17 cellular contexts compared by ENCODE assay signal in genomic region chr20:48431635-48432034, GRCh38.
"Had no signal": no experiment of that assay in that cellular context is flagged by ENCODE, and none has a peak within 500 bp of the region (broad histone marks: within the 10 kb centered on the region; RNA-seq: fewer than 3 reads in every experiment).

No MANE protein-coding gene starts in this region.

- DNase-seq: activated CD4-positive, alpha-beta memory T cell treated with anti-CD3 and anti-CD28 coated beads for 36 hours; activated CD8-positive, alpha-beta memory T cell treated with anti-CD3 and anti-CD28 coated beads, Interleukin-2, amount 50 U/mL, for 4 hours; activated naive CD4-positive, alpha-beta T cell; colonic mucosa; foreskin keratinocyte; head of caudate nucleus; mesenchymal stem cell; retina; stimulated activated CD4-positive, alpha-beta T cell treated with anti-CD3 and anti-CD28 coated beads, Interleukin-4, amount 100 ng/mL, for 4 hours; T-helper 17 cell; tibial artery had no signal

- ATAC-seq: activated CD4-positive, CD25-positive, alpha-beta regulatory T cell treated with anti-CD3 and anti-CD28 coated beads, Interleukin-2, amount 50 U/mL, for 24 hours; foreskin keratinocyte; left lobe of liver; T-helper 17 cell had no signal

- H3K4me1 ChIP-seq: colonic mucosa, foreskin keratinocyte, parathyroid adenoma, tibial artery had no signal

- H3K4me3 ChIP-seq: cardiac muscle cell, colonic mucosa, skin epidermis, tibial artery had no signal

- H3K27ac ChIP-seq: cardiac muscle cell, colonic mucosa, foreskin keratinocyte, parathyroid adenoma, skin epidermis, tibial artery had no signal

- H2AFZ ChIP-seq: parathyroid adenoma had no signal

- H3K36me3 Mint-ChIP-seq: activated CD4-positive, alpha-beta memory T cell treated with anti-CD3 and anti-CD28 coated beads for 36 hours had no signal

- H3K36me3 ChIP-seq: cardiac muscle cell, colonic mucosa, tibial artery had no signal

- H3K27me3 ChIP-seq: cardiac muscle cell, colonic mucosa had no signal

- H3K79me2 ChIP-seq: parathyroid adenoma had no signal

- H3K4me3 Mint-ChIP-seq: activated CD4-positive, alpha-beta memory T cell treated with anti-CD3 and anti-CD28 coated beads for 36 hours; activated T-helper 1 cell treated with anti-CD3 and anti-CD28 coated beads, Interleukin-12 subunit alpha, Interleukin-12 subunit beta, Interleukin-2, Interleukin-4 antibody, amounts not matched to agents 30 ng/mL and 10 ng/mL and 1 ng/mL, durations not matched to agents 14 hours and 24 hours and 36 hours; T-helper 17 cell had no signal

- H3K9me3 ChIP-seq: colonic mucosa, tibial artery had no signal

- H3K4me1 Mint-ChIP-seq: T-helper 17 cell had no signal

- H3K27ac Mint-ChIP-seq: activated CD4-positive, alpha-beta memory T cell treated with anti-CD3 and anti-CD28 coated beads for 36 hours; activated T-helper 1 cell treated with anti-CD3 and anti-CD28 coated beads, Interleukin-12 subunit alpha, Interleukin-12 subunit beta, Interleukin-2, Interleukin-4 antibody, amounts not matched to agents 30 ng/mL and 10 ng/mL and 1 ng/mL, durations not matched to agents 14 hours and 24 hours and 36 hours; T-helper 17 cell had no signal
